In the genomic region with DNA sequence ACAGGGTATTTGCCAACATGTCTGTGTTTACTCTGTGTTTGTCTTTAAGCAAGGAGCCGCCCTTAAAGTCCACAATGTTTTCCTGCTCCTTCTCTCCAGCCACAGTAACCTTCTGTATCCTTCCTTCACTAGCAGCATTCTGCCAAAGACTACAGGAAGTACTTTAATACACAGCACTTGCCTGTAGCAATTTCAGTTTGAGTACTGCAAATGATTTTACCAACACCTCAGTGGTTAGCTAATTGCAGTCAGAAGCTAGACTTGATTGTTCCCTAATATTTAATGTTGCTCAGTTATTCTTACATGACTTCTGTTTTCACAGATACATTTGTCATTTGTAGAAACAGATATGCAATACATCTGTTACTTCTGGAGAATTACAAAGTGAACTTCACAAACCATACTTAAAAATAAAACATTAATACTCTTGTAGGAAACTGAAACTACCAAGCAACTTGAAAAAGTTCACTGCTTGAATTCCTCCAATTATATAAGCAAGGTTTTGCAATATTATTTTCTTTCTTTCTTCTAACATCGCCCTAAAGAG, we compare ENCODE assay signal across 8 cellular contexts.
A peak's percentile ranks its signal among the peaks of the same experiment; 100 is the strongest.
DNase-seq lines count a peak whose midpoint lies in the region; ATAC-seq and TF ChIP-seq lines count a peak whose summit lies in the region.

No MANE protein-coding gene starts in this region.

- H3K9me3 Mint-ChIP-seq in activated T-cell treated with anti-CD3 and anti-CD28 coated beads, Interleukin-2, amount 50 U/mL, for 4 hours, result peaks cover 7% of the 10 kb centered on the region
- H3K9me3 Mint-ChIP-seq in stimulated activated effector memory CD8-positive, alpha-beta T cell treated with anti-CD3 and anti-CD28 coated beads, Interleukin-12 subunit alpha, Interleukin-12 subunit beta, amount 100 ng/mL, for 72 hours, result peaks cover 4% of the 10 kb centered on the region
- peaks cover 28% of the 10 kb centered on the region for H3K9me3 Mint-ChIP-seq in nephron progenitor cell

- H3K4me3 Mint-ChIP-seq in activated T-cell treated with anti-CD3 and anti-CD28 coated beads, Interleukin-2, amount 50 U/mL, for 4 hours, result peak overlapping the region; percentile 22
- H3K4me3 Mint-ChIP-seq in stimulated activated effector memory CD8-positive, alpha-beta T cell treated with anti-CD3 and anti-CD28 coated beads, Interleukin-12 subunit alpha, Interleukin-12 subunit beta, amount 100 ng/mL, for 72 hours, result peak overlapping the region; percentile 1
- no peak overlapping the region for H3K4me3 Mint-ChIP-seq in nephron progenitor cell

- no peaks in the 10 kb centered on the region for H3K27me3 Mint-ChIP-seq in activated T-cell treated with anti-CD3 and anti-CD28 coated beads, Interleukin-2, amount 50 U/mL, for 4 hours (ENCODE audit: low read depth)
- no peaks in the 10 kb centered on the region for H3K27me3 Mint-ChIP-seq in nephron progenitor cell (ENCODE audit: low read depth, poor library complexity)

- H3K27ac Mint-ChIP-seq in stimulated activated effector memory CD8-positive, alpha-beta T cell treated with anti-CD3 and anti-CD28 coated beads, Interleukin-12 subunit alpha, Interleukin-12 subunit beta, amount 100 ng/mL, for 72 hours, result no peak overlapping the region
- no peak overlapping the region for H3K27ac Mint-ChIP-seq in nephron progenitor cell

- H3K36me3 Mint-ChIP-seq in activated T-cell treated with anti-CD3 and anti-CD28 coated beads, Interleukin-2, amount 50 U/mL, for 4 hours (ENCODE audit: insufficient read depth), result peaks cover 20% of the 10 kb centered on the region
- H3K36me3 Mint-ChIP-seq in stimulated activated effector memory CD8-positive, alpha-beta T cell treated with anti-CD3 and anti-CD28 coated beads, Interleukin-12 subunit alpha, Interleukin-12 subunit beta, amount 100 ng/mL, for 72 hours, result no peaks in the 10 kb centered on the region
- H3K36me3 Mint-ChIP-seq in nephron progenitor cell (ENCODE audit: low read depth), result peaks cover 33% of the 10 kb centered on the region

- DNase-seq in activated T-cell treated with anti-CD3 and anti-CD28 coated beads, Interleukin-2, amount 50 U/mL, for 4 hours, result no peak
- no peak for DNase-seq in activated T-cell treated with anti-CD3 and anti-CD28 coated beads, Interleukin-2, amount 50 U/mL, for 1 hour
- DNase-seq in RPMI7951 (ENCODE audit: low read depth) (peak; percentile 11), fibroblast of the conjunctiva (ENCODE audit: low read depth) (peak; percentile 3), nephron progenitor cell (no peak)
- DNase-seq in stimulated activated effector memory CD8-positive, alpha-beta T cell treated with anti-CD3 and anti-CD28 coated beads, Interleukin-12 subunit alpha, Interleukin-12 subunit beta, amount 100 ng/mL, for 72 hours (ENCODE audit: low spot score in 2 of 2), result no peak

- no peak for TF ChIP-seq CTCF in nephron progenitor cell (IDR thresholded peaks at IDR 0.05)

- peaks cover 46% of the 10 kb centered on the region for H3K4me1 Mint-ChIP-seq in activated T-cell treated with anti-CD3 and anti-CD28 coated beads, Interleukin-2, amount 50 U/mL, for 4 hours (ENCODE audit: low read depth)
- H3K4me1 Mint-ChIP-seq in stimulated activated effector memory CD8-positive, alpha-beta T cell treated with anti-CD3 and anti-CD28 coated beads, Interleukin-12 subunit alpha, Interleukin-12 subunit beta, amount 100 ng/mL, for 72 hours, result peaks cover 34% of the 10 kb centered on the region
- H3K4me1 Mint-ChIP-seq in nephron progenitor cell, result no peaks in the 10 kb centered on the region

- peak in 1 of 2 donors; percentile 46 for ATAC-seq in activated T-cell treated with anti-CD3 and anti-CD28 coated beads, Interleukin-2, amount 50 U/mL, for 4 hours
- ATAC-seq in HG02938 (IDR thresholded peaks at IDR 0.05; ENCODE audit: unreplicated experiment), result peak; percentile 60
- peak; percentile 79 for ATAC-seq in stimulated activated effector memory CD8-positive, alpha-beta T cell treated with anti-CD3 and anti-CD28 coated beads, Interleukin-12 subunit alpha, Interleukin-12 subunit beta, amount 100 ng/mL, for 72 hours
- ATAC-seq in HG03280 (IDR thresholded peaks at IDR 0.05; ENCODE audit: unreplicated experiment), result no peak

Comparison
In these comparisons a context has a peak if more than half of its experiments do, and no peak if none do; other contexts are left out.
1. DNase-seq: peak in RPMI7951 (single experiment) and fibroblast of the conjunctiva (single experiment); none in activated T-cell treated with anti-CD3 and anti-CD28 coated beads, Interleukin-2, amount 50 U/mL, for 4 hours (single experiment), activated T-cell treated with anti-CD3 and anti-CD28 coated beads, Interleukin-2, amount 50 U/mL, for 1 hour (single experiment), stimulated activated effector memory CD8-positive, alpha-beta T cell treated with anti-CD3 and anti-CD28 coated beads, Interleukin-12 subunit alpha, Interleukin-12 subunit beta, amount 100 ng/mL, for 72 hours (0 of 2) and nephron progenitor cell (single experiment).